In the genomic region with DNA sequence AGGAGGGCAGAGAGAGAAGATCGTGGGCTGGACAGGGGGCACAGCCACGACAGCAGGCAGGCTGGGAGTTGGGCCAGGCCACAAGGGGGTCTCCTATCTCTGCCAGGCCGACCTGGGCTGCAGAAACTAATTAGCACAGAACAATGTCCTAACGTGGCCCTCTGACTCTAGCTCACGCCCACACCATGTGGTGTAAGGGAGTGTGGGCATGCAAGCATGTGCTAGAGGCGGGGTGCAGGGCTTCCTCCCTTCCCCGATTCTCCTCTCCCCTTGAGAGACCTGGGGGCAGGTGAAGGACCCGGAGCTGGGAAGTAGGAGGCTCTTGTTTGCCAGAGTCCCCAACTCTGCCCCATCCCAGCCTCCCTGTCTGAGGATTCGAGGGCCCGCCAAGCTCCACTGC, we compare ENCODE assay signal across 27 cellular contexts.
"Had no signal": no experiment of that assay in that cellular context is flagged by ENCODE, and none has a peak within 500 bp of the region (broad histone marks: within the 10 kb centered on the region; RNA-seq: fewer than 3 reads in every experiment).

No MANE protein-coding gene starts in this region.

- H3K4me2 ChIP-seq: hepatocyte had no signal

- H3K79me2 ChIP-seq: hepatocyte had no signal

- H3K36me3 ChIP-seq: colonic mucosa, esophagus muscularis mucosa, gastroesophageal sphincter, heart left ventricle, ovary, spleen, tibial artery, uterus had no signal

- H3K9me3 ChIP-seq: colonic mucosa, esophagus muscularis mucosa, heart left ventricle, mucosa of descending colon, ovary, psoas muscle, spleen, testis, tibial artery, uterus had no signal

- H3K27ac ChIP-seq: colonic mucosa, esophagus muscularis mucosa, foreskin keratinocyte, gastroesophageal sphincter, heart left ventricle, hepatocyte, psoas muscle, skin epidermis, spleen, testis, tibial artery, uterus had no signal

- H2AFZ ChIP-seq: hepatocyte had no signal

- FAIRE-seq: endothelial cell of umbilical vein, kidney had no signal

- DNase-seq: colonic mucosa; effector CD8-positive, alpha-beta T cell; foreskin keratinocyte; mesenchymal stem cell; mucosa of descending colon; naive B cell; nucleus accumbens; ovary; spleen; stimulated activated CD4-positive, alpha-beta T cell treated with anti-CD3 and anti-CD28 coated beads, Interleukin-4, amount 100 ng/mL, for 4 hours; stimulated activated naive CD8-positive, alpha-beta T cell treated with anti-CD3 and anti-CD28 coated beads, Interleukin-15, Interleukin-2, amounts not matched to agents 100 U/mL and 50 U/mL, for 24 hours; substantia nigra; testis; tibial artery; uterus had no signal

- H3K4me3 ChIP-seq: colonic mucosa, esophagus muscularis mucosa, gastroesophageal sphincter, heart left ventricle, hepatocyte, mucosa of descending colon, ovary, psoas muscle, skin epidermis, spleen, testis, tibial artery, uterus had no signal

- H3K27me3 ChIP-seq: colonic mucosa, esophagus muscularis mucosa, gastroesophageal sphincter, heart left ventricle, hepatocyte, ovary, testis, tibial artery, uterus had no signal

- H3K4me1 ChIP-seq: colonic mucosa, foreskin keratinocyte, psoas muscle, uterus had no signal

- ATAC-seq: foreskin keratinocyte; gastroesophageal sphincter; heart left ventricle; left lobe of liver; mucosa of descending colon; natural killer cell treated with Interleukin-12 subunit alpha and Interleukin-12 subunit beta and Interleukin-15 and Interleukin-18, amount 100 ng/mL, for 72 hours; psoas muscle; right cardiac atrium; stimulated activated memory B cell treated with anti-CD40 and anti-IgM and Interleukin-4, amounts not matched to agents 10 μg/mL and 1 μg/mL and 100 μg/mL, for 72 hours; stimulated activated naive CD8-positive, alpha-beta T cell treated with anti-CD3 and anti-CD28 coated beads, Interleukin-15, Interleukin-2, amounts not matched to agents 100 U/mL and 50 U/mL, for 24 hours had no signal
